In the genomic region with DNA sequence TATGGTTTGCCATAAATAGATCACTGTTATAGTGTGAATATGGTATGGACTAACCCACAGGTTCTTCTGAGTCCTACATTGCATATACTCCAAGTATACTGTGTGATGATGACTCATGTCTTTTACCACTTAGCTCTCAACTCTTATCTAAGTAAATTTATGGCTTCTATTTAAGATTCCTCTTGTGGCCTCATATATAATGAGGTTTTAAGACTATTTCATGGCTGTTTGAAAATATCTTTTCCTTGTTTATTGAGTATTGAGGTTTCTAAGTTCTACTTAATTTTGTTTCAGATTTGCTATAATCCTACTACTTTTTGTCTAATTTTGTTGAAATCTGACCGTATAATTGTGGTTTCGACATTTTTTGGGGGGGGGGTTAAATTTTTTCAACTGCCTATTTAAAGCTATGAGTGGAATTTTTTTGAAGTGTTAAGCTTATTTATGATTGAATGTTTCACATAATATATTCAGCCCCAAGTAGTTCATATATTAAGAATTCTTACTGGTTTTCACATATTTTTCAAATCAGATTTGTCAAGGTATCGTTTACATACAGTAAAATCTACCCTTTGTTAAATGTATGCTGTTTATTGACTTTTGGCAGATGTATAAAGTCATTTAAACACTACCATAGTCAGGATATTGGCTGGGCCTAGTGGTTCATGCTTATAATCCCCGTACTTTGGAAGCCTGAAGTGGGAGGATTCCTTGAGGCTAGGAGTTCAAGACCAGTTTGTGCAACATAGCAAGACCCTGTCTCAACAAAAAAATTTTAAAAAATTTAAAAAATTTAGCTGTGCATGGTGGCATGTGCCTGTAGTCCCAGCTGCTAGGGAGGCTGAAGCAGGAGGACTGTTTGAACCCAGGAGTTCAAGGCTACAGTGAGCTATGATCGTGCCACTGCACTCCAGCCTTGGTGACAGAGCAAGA, we compare ENCODE assay signal across 13 cellular contexts. TPM values are rescaled to one million over a fixed set of nuclear protein-coding genes. Genes with fewer than 3 reads are reported as not detected.
DNase-seq lines count a peak whose midpoint lies in the region; ATAC-seq, FAIRE-seq and TF ChIP-seq lines count a peak whose summit lies in the region.
"Had no signal": no experiment of that assay in that cellular context is flagged by ENCODE, and none has a peak within 500 bp of the region (broad histone marks: within the 10 kb centered on the region; RNA-seq: fewer than 3 reads in every experiment).

No MANE protein-coding gene starts in this region.

- intact Hi-C loops in naive thymus-derived CD4-positive, alpha-beta T cell (cut with micrococcal nuclease): no loop called here
- intact Hi-C loops in right cardiac atrium (cut with DNase I): no loop called here
- intact Hi-C loops in heart left ventricle (cut with DNase I): loop anchor here in 1 of 10 donors (10.0 kb wide), 1 partner anchor 48 kb away; no protein-coding TSS in a partner anchor

- peak overlapping the region; percentile 24 for H3K4me2 ChIP-seq in astrocyte (ENCODE audit: low read length)

- TF ChIP-seq EP300 in suprapubic skin (IDR thresholded peaks at IDR 0.05): no peak

- POLR2A ChIA-PET in naive thymus-derived CD4-positive, alpha-beta T cell (lab: Charles Lee): interaction anchor here (0.6 to 1.0 kb wide), 3 partner anchors 10 to 1795 kb away, joined by 3 to 6 read pairs (median 4); a partner anchor contains a TSS
- POLR2A ChIA-PET in T-cell (lab: Charles Lee): interaction anchor here in 1 of 2 donors (0.6 to 0.9 kb wide), 2 partner anchors 12 to 21 kb away, joined by 3 to 15 read pairs; no protein-coding TSS in a partner anchor

- no peak overlapping the region for H3K4me3 ChIP-seq in astrocyte (ENCODE audit: insufficient read depth, low read depth, low read length)
- H3K4me3 ChIP-seq in naive thymus-derived CD4-positive, alpha-beta T cell (ENCODE audit: low read length): no peak overlapping the region
- H3K4me3 ChIP-seq in suprapubic skin: no peak overlapping the region
- no peak overlapping the region for H3K4me3 ChIP-seq in right cardiac atrium (ENCODE audit: low read length)
- no peak overlapping the region for H3K4me3 ChIP-seq in heart left ventricle
- H3K4me3 ChIP-seq: dorsolateral prefrontal cortex, SJSA1, skin epidermis had no signal

- H4K20me1 ChIP-seq in astrocyte (ENCODE audit: insufficient read depth, low read length): peaks cover 68% of the 10 kb centered on the region

- no peaks in the 10 kb centered on the region for H3K27me3 Mint-ChIP-seq in astrocyte (ENCODE audit: low read depth, unreplicated experiment)
- H3K27me3 Mint-ChIP-seq in naive thymus-derived CD4-positive, alpha-beta T cell: no peaks in the 10 kb centered on the region
- H3K27me3 Mint-ChIP-seq in T-cell: no peaks in the 10 kb centered on the region

- peak; percentile 65 for DNase-seq in EL
- peak; percentile 59 for DNase-seq in M059J (ENCODE audit: low read depth)
- peak; percentile 78 for DNase-seq in astrocyte (ENCODE audit: low read depth)
- no peak for DNase-seq in naive thymus-derived CD4-positive, alpha-beta T cell
- DNase-seq in suprapubic skin (ENCODE audit: low spot score in 2 of 2): no peak
- DNase-seq in right cardiac atrium: no peak
- no peak for DNase-seq in T-cell
- DNase-seq in heart left ventricle: no peak
- DNase-seq: dorsolateral prefrontal cortex, kidney glomerular epithelial cell, NCI-H1048 had no signal

- H3K4me1 Mint-ChIP-seq in astrocyte (ENCODE audit: low read depth, unreplicated experiment) (peaks cover 34% of the 10 kb centered on the region), T-cell (peaks cover 61 to 74% (median 63%) of the 10 kb centered on the region in 3 donors)
- H3K4me1 Mint-ChIP-seq in naive thymus-derived CD4-positive, alpha-beta T cell: peaks cover 24 to 73% (median 72%) of the 10 kb centered on the region in 7 donors

- FAIRE-seq in astrocyte (lab: Jason Lieb, UNC): no peak

- WGBS in suprapubic skin: 84% methylated on average over 5 of the region's 5 CpGs
- 90% methylated on average over 5 of the region's 5 CpGs for WGBS in right cardiac atrium
- WGBS in heart left ventricle, 4 donors: 73 to 85% (median 81%) methylated on average over 5 of the region's 5 CpGs

- no peak overlapping the region for H3K4me3 Mint-ChIP-seq in astrocyte (ENCODE audit: unreplicated experiment)
- peak overlapping the region in 1 of 10 donors; percentile 1 for H3K4me3 Mint-ChIP-seq in naive thymus-derived CD4-positive, alpha-beta T cell
- no peak overlapping the region for H3K4me3 Mint-ChIP-seq in T-cell

- H3K27ac Mint-ChIP-seq in astrocyte (ENCODE audit: unreplicated experiment) (peak overlapping the region; percentile 92), T-cell (no peak overlapping the region)
- H3K27ac Mint-ChIP-seq in naive thymus-derived CD4-positive, alpha-beta T cell: no peak overlapping the region

- H3K9ac ChIP-seq in astrocyte (ENCODE audit: low read length): no peak overlapping the region

- TF ChIP-seq CTCF in astrocyte (IDR thresholded peaks at IDR 0.05; ENCODE audit: insufficient read depth, low read depth, low read length) (no peak), suprapubic skin (IDR thresholded peaks at IDR 0.05) (no peak), heart left ventricle (IDR thresholded peaks at IDR 0.05) (no peak)

- CTCF ChIA-PET in naive thymus-derived CD4-positive, alpha-beta T cell (lab: Charles Lee): no interaction called here
- CTCF ChIA-PET in T-cell (lab: Charles Lee): interaction anchor here (0.6 to 1.9 kb wide), 5 partner anchors 9 to 488 kb away, joined by 3 to 7 read pairs (median 4); no protein-coding TSS in a partner anchor

- H3K79me2 ChIP-seq in astrocyte (ENCODE audit: insufficient read depth, low read length): peaks cover 91% of the 10 kb centered on the region

- no peak overlapping the region for H2AFZ ChIP-seq in astrocyte (ENCODE audit: low read depth, low read length)

- H3K9me3 Mint-ChIP-seq in astrocyte (ENCODE audit: unreplicated experiment) (no peaks in the 10 kb centered on the region), T-cell (no peaks in the 10 kb centered on the region)
- no peaks in the 10 kb centered on the region for H3K9me3 Mint-ChIP-seq in naive thymus-derived CD4-positive, alpha-beta T cell

- H3K36me3 ChIP-seq in astrocyte (ENCODE audit: insufficient read depth, low read length) (no peaks in the 10 kb centered on the region), suprapubic skin (no peaks in the 10 kb centered on the region), heart left ventricle (peaks cover 0 to 17% (median 7%) of the 10 kb centered on the region in 9 donors)
- H3K36me3 ChIP-seq in naive thymus-derived CD4-positive, alpha-beta T cell (ENCODE audit: control insufficient read depth in 2 of 3, insufficient read depth in 3 of 3, low read length in 3 of 3): peaks cover 0 to 9% (median 0%) of the 10 kb centered on the region in 3 experiments

- H3K4me1 ChIP-seq in astrocyte (ENCODE audit: insufficient read depth, low read length): no peaks in the 10 kb centered on the region
- H3K4me1 ChIP-seq in naive thymus-derived CD4-positive, alpha-beta T cell (ENCODE audit: control insufficient read depth in 2 of 2, insufficient read depth in 2 of 2, low read length in 2 of 2): peaks cover 4 to 7% of the 10 kb centered on the region in 2 donors
- peaks cover 17% of the 10 kb centered on the region for H3K4me1 ChIP-seq in suprapubic skin
- peaks cover 5% of the 10 kb centered on the region for H3K4me1 ChIP-seq in right cardiac atrium (ENCODE audit: control insufficient read depth, insufficient read depth, low read length)
- peaks cover 3 to 85% (median 36%) of the 10 kb centered on the region in 12 donors for H3K4me1 ChIP-seq in heart left ventricle

- H3K27ac ChIP-seq in astrocyte (ENCODE audit: low read depth, low read length): no peak overlapping the region
- no peak overlapping the region for H3K27ac ChIP-seq in naive thymus-derived CD4-positive, alpha-beta T cell (ENCODE audit: low read depth, low read length)
- H3K27ac ChIP-seq in suprapubic skin: no peak overlapping the region
- H3K27ac ChIP-seq in right cardiac atrium (ENCODE audit: low read length): no peak overlapping the region
- H3K27ac ChIP-seq in heart left ventricle: peak overlapping the region in 1 of 12 donors; percentile 19
- H3K27ac ChIP-seq: dorsolateral prefrontal cortex, SJSA1, skin epidermis had no signal

- H3K9me3 ChIP-seq in astrocyte (ENCODE audit: insufficient read depth, low read depth, low read length) (no peaks in the 10 kb centered on the region), suprapubic skin (no peaks in the 10 kb centered on the region), right cardiac atrium (ENCODE audit: control insufficient read depth, low read length) (no peaks in the 10 kb centered on the region), heart left ventricle (no peaks in the 10 kb centered on the region)
- H3K9me3 ChIP-seq in naive thymus-derived CD4-positive, alpha-beta T cell (ENCODE audit: control insufficient read depth in 2 of 3, low read length in 3 of 3): no peaks in the 10 kb centered on the region
- H3K9me3 ChIP-seq: SJSA1 had no signal

- H3K36me3 Mint-ChIP-seq in astrocyte (ENCODE audit: low read depth, unreplicated experiment): no peaks in the 10 kb centered on the region
- peaks cover 2 to 18% (median 6%) of the 10 kb centered on the region in 5 donors for H3K36me3 Mint-ChIP-seq in naive thymus-derived CD4-positive, alpha-beta T cell
- H3K36me3 Mint-ChIP-seq in T-cell: peaks cover 12% of the 10 kb centered on the region

- H3K27me3 ChIP-seq in astrocyte (ENCODE audit: insufficient read depth, low read length): no peaks in the 10 kb centered on the region
- no peaks in the 10 kb centered on the region for H3K27me3 ChIP-seq in naive thymus-derived CD4-positive, alpha-beta T cell (ENCODE audit: control insufficient read depth in 2 of 2, insufficient read depth in 2 of 2, low read length in 2 of 2)
- no peaks in the 10 kb centered on the region for H3K27me3 ChIP-seq in suprapubic skin
- no peaks in the 10 kb centered on the region for H3K27me3 ChIP-seq in right cardiac atrium (ENCODE audit: control insufficient read depth, insufficient read depth)
- no peaks in the 10 kb centered on the region for H3K27me3 ChIP-seq in heart left ventricle
- H3K27me3 ChIP-seq: dorsolateral prefrontal cortex, SJSA1 had no signal

- peak; percentile 42 for ATAC-seq in naive thymus-derived CD4-positive, alpha-beta T cell
- ATAC-seq in right cardiac atrium (no peak), T-cell (replicated peaks in 1 of 4) (no peak), heart left ventricle (no peak)

- TF ChIP-seq POLR2A in suprapubic skin (IDR thresholded peaks at IDR 0.05) (no peak), heart left ventricle (IDR thresholded peaks at IDR 0.05) (no peak)

RNA-seq across cellular contexts. Expression of a gene that starts 11.7 kb away (rescaled TPM):
- total RNA-seq in M059J (2014; rRNA removed; shearing (Covaris generic)): 44.5 and 47.7 TPM in 2 replicates
- total RNA-seq in astrocyte (79.3 and 81.0 TPM in 2 replicates), suprapubic skin (10 to 100 TPM; 28.2 to 89.6 (median 43.1) TPM), right cardiac atrium (10 to 100 TPM; 60.0 to 75.0 (median 70.4) TPM), T-cell (100 to 1,000 TPM in 2 of 5 donors, 10 to 100 TPM in 3; 44.4 to 112 (median 58.6) TPM), heart left ventricle (10 to 100 TPM; 48.1 to 78.0 (median 63.0) TPM)
- total RNA-seq in naive thymus-derived CD4-positive, alpha-beta T cell: 100 to 1,000 TPM in 2 of 5 experiments, 10 to 100 TPM in 3; 43.4 to 121 (median 66.9) TPM
- polyA plus RNA-seq in naive thymus-derived CD4-positive, alpha-beta T cell: 10 to 100 TPM; 36.0 to 41.9 TPM
- polyA plus RNA-seq in right cardiac atrium (34.3 TPM), heart left ventricle (10 to 100 TPM; 36.0 to 40.7 TPM)

Comparison
In these comparisons a context has a peak if more than half of its experiments do, and no peak if none do; other contexts are left out.
1. DNase-seq: peak in EL (single experiment), M059J (single experiment) and astrocyte (single experiment); none in naive thymus-derived CD4-positive, alpha-beta T cell (0 of 9), suprapubic skin (0 of 2), right cardiac atrium (0 of 3), T-cell (0 of 34) and heart left ventricle (0 of 5).